In the genomic region with DNA sequence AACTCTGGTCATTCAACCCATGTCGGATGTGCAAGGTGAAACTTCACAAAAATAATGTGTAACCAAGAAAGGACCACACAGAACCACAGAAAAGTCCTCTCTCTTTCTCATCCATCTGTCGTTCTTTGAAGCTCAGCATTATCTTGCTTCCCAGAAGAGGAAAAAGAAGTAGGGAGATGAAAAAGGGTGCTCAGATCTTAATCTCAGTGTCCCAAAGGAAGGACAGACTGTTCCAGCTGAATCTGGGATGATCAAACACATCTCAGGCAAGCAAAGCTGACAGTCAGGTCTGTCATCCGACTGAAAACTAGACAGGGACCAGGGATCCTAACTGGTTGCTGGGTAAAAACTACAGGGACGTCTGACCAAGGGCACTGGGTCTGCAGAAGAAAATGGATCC, we compare ENCODE assay signal across 2 cellular contexts.
TF ChIP-seq lines count a peak whose summit lies in the region.

No MANE protein-coding gene starts in this region.

TF ChIP-seq in IMR-90, 13 proteins besides CTCF, POLR2A, EP300 and RAD21:
- TF ChIP-seq SMC3 (IDR thresholded peaks at IDR 0.05; ENCODE audit: low read depth, low read length) (no peak), RCOR1 (IDR thresholded peaks at IDR 0.05; ENCODE audit: insufficient replicate concordance, low read length) (no peak), NFE2L2 (IDR thresholded peaks at IDR 0.05; ENCODE audit: low read depth, low read length) (no peak), CHD1 (IDR thresholded peaks at IDR 0.05; ENCODE audit: low read depth, low read length) (no peak), RFX5 (IDR thresholded peaks at IDR 0.05; ENCODE audit: low read depth, low read length) (no peak), MAFK (IDR thresholded peaks at IDR 0.05; ENCODE audit: low read depth, low read length) (no peak), CEBPB (IDR thresholded peaks at IDR 0.05; ENCODE audit: low read depth, low read length) (no peak), MXI1 (IDR thresholded peaks at IDR 0.05; ENCODE audit: borderline replicate concordance, low read depth, low read length) (no peak), BHLHE40 (IDR thresholded peaks at IDR 0.05; ENCODE audit: low read depth, low read length) (no peak), FOS (IDR thresholded peaks at IDR 0.05; ENCODE audit: low read depth, low read length) (no peak)
- TF ChIP-seq, protein P1, sequence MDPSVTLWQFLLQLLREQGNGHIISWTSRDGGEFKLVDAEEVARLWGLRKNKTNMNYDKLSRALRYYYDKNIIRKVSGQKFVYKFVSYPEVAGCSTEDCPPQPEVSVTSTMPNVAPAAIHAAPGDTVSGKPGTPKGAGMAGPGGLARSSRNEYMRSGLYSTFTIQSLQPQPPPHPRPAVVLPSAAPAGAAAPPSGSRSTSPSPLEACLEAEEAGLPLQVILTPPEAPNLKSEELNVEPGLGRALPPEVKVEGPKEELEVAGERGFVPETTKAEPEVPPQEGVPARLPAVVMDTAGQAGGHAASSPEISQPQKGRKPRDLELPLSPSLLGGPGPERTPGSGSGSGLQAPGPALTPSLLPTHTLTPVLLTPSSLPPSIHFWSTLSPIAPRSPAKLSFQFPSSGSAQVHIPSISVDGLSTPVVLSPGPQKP (IDR thresholded peaks at IDR 0.05; ENCODE audit: borderline replicate concordance, low read depth, low read length), result no peak
- TF ChIP-seq, protein P2, sequence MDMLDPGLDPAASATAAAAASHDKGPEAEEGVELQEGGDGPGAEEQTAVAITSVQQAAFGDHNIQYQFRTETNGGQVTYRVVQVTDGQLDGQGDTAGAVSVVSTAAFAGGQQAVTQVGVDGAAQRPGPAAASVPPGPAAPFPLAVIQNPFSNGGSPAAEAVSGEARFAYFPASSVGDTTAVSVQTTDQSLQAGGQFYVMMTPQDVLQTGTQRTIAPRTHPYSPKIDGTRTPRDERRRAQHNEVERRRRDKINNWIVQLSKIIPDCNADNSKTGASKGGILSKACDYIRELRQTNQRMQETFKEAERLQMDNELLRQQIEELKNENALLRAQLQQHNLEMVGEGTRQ (IDR thresholded peaks at IDR 0.05; ENCODE audit: low read depth, low read length), result no peak

TF ChIP-seq in GM12878, 131 proteins besides CTCF, POLR2A, EP300 and RAD21:
- TF ChIP-seq, protein P3, sequence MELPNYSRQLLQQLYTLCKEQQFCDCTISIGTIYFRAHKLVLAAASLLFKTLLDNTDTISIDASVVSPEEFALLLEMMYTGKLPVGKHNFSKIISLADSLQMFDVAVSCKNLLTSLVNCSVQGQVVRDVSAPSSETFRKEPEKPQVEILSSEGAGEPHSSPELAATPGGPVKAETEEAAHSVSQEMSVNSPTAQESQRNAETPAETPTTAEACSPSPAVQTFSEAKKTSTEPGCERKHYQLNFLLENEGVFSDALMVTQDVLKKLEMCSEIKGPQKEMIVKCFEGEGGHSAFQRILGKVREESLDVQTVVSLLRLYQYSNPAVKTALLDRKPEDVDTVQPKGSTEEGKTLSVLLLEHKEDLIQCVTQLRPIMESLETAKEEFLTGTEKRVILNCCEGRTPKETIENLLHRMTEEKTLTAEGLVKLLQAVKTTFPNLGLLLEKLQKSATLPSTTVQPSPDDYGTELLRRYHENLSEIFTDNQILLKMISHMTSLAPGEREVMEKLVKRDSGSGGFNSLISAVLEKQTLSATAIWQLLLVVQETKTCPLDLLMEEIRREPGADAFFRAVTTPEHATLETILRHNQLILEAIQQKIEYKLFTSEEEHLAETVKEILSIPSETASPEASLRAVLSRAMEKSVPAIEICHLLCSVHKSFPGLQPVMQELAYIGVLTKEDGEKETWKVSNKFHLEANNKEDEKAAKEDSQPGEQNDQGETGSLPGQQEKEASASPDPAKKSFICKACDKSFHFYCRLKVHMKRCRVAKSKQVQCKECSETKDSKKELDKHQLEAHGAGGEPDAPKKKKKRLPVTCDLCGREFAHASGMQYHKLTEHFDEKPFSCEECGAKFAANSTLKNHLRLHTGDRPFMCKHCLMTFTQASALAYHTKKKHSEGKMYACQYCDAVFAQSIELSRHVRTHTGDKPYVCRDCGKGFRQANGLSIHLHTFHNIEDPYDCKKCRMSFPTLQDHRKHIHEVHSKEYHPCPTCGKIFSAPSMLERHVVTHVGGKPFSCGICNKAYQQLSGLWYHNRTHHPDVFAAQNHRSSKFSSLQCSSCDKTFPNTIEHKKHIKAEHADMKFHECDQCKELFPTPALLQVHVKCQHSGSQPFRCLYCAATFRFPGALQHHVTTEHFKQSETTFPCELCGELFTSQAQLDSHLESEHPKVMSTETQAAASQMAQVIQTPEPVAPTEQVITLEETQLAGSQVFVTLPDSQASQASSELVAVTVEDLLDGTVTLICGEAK (IDR thresholded peaks at IDR 0.05; ENCODE audit: borderline replicate concordance), result no peak
- TF ChIP-seq, protein P4, sequence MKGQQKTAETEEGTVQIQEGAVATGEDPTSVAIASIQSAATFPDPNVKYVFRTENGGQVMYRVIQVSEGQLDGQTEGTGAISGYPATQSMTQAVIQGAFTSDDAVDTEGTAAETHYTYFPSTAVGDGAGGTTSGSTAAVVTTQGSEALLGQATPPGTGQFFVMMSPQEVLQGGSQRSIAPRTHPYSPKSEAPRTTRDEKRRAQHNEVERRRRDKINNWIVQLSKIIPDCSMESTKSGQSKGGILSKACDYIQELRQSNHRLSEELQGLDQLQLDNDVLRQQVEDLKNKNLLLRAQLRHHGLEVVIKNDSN (IDR thresholded peaks at IDR 0.05; ENCODE audit: borderline replicate concordance, extremely low read length, insufficient read depth, low read depth, low read length), result no peak
- TF ChIP-seq, protein P5, sequence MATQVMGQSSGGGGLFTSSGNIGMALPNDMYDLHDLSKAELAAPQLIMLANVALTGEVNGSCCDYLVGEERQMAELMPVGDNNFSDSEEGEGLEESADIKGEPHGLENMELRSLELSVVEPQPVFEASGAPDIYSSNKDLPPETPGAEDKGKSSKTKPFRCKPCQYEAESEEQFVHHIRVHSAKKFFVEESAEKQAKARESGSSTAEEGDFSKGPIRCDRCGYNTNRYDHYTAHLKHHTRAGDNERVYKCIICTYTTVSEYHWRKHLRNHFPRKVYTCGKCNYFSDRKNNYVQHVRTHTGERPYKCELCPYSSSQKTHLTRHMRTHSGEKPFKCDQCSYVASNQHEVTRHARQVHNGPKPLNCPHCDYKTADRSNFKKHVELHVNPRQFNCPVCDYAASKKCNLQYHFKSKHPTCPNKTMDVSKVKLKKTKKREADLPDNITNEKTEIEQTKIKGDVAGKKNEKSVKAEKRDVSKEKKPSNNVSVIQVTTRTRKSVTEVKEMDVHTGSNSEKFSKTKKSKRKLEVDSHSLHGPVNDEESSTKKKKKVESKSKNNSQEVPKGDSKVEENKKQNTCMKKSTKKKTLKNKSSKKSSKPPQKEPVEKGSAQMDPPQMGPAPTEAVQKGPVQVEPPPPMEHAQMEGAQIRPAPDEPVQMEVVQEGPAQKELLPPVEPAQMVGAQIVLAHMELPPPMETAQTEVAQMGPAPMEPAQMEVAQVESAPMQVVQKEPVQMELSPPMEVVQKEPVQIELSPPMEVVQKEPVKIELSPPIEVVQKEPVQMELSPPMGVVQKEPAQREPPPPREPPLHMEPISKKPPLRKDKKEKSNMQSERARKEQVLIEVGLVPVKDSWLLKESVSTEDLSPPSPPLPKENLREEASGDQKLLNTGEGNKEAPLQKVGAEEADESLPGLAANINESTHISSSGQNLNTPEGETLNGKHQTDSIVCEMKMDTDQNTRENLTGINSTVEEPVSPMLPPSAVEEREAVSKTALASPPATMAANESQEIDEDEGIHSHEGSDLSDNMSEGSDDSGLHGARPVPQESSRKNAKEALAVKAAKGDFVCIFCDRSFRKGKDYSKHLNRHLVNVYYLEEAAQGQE (IDR thresholded peaks at IDR 0.05; ENCODE audit: low read depth, low read length), result no peak
- TF ChIP-seq MXI1 (IDR thresholded peaks at IDR 0.05; ENCODE audit: low read depth, low read length), result no peak
- no peak for TF ChIP-seq PAX5 (IDR thresholded peaks at IDR 0.05; ENCODE audit: borderline replicate concordance, low read depth, low read length)
- TF ChIP-seq JUND (IDR thresholded peaks at IDR 0.05; ENCODE audit: low read depth, low read length), result no peak
- TF ChIP-seq FOXM1 (IDR thresholded peaks at IDR 0.05; ENCODE audit: low read depth, low read length), result no peak
- no peak for TF ChIP-seq MEF2A (IDR thresholded peaks at IDR 0.05; ENCODE audit: insufficient read depth, low read depth, low read length)
- TF ChIP-seq, protein P6, sequence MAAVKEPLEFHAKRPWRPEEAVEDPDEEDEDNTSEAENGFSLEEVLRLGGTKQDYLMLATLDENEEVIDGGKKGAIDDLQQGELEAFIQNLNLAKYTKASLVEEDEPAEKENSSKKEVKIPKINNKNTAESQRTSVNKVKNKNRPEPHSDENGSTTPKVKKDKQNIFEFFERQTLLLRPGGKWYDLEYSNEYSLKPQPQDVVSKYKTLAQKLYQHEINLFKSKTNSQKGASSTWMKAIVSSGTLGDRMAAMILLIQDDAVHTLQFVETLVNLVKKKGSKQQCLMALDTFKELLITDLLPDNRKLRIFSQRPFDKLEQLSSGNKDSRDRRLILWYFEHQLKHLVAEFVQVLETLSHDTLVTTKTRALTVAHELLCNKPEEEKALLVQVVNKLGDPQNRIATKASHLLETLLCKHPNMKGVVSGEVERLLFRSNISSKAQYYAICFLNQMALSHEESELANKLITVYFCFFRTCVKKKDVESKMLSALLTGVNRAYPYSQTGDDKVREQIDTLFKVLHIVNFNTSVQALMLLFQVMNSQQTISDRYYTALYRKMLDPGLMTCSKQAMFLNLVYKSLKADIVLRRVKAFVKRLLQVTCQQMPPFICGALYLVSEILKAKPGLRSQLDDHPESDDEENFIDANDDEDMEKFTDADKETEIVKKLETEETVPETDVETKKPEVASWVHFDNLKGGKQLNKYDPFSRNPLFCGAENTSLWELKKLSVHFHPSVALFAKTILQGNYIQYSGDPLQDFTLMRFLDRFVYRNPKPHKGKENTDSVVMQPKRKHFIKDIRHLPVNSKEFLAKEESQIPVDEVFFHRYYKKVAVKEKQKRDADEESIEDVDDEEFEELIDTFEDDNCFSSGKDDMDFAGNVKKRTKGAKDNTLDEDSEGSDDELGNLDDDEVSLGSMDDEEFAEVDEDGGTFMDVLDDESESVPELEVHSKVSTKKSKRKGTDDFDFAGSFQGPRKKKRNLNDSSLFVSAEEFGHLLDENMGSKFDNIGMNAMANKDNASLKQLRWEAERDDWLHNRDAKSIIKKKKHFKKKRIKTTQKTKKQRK (IDR thresholded peaks at IDR 0.05; ENCODE audit: low read depth, low read length), result no peak
- no peak for TF ChIP-seq DPF2 (IDR thresholded peaks at IDR 0.05)
- no peak for TF ChIP-seq NRF1 (conservative IDR thresholded peaks at IDR 0.05; ENCODE audit: low read depth, low read length)
- no peak for TF ChIP-seq GABPA (IDR thresholded peaks at IDR 0.05; ENCODE audit: low read depth)
- no peak for TF ChIP-seq CREM (IDR thresholded peaks at IDR 0.05; ENCODE audit: low read depth)
- TF ChIP-seq, protein P7, sequence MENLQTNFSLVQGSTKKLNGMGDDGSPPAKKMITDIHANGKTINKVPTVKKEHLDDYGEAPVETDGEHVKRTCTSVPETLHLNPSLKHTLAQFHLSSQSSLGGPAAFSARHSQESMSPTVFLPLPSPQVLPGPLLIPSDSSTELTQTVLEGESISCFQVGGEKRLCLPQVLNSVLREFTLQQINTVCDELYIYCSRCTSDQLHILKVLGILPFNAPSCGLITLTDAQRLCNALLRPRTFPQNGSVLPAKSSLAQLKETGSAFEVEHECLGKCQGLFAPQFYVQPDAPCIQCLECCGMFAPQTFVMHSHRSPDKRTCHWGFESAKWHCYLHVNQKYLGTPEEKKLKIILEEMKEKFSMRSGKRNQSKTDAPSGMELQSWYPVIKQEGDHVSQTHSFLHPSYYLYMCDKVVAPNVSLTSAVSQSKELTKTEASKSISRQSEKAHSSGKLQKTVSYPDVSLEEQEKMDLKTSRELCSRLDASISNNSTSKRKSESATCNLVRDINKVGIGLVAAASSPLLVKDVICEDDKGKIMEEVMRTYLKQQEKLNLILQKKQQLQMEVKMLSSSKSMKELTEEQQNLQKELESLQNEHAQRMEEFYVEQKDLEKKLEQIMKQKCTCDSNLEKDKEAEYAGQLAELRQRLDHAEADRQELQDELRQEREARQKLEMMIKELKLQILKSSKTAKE (IDR thresholded peaks at IDR 0.05; ENCODE audit: low read depth, poor library complexity, severe bottlenecking), result no peak
- TF ChIP-seq ZSCAN29 (IDR thresholded peaks at IDR 0.05), result no peak
- TF ChIP-seq MTA2 (IDR thresholded peaks at IDR 0.05; ENCODE audit: low read depth), result no peak
